In the genomic region with DNA sequence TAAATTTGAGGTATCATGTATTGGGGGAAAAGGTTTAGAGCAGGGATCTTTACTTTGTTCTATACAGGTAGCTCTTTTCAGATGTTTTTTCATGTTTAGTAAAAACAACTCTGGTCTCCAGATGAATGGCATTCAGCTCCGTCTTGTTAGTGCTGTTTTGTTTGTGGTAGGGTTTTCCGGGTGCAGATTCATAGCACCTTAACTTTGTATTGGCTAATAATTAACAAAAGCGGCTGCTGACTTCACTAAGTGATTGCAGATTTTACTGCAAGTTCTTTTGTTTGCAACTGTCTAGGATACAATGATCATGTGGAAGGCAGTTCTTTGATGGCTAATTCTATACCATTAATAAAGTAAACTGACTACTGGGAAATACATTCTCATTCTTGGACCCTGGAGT, we compare ENCODE assay signal across 1 cellular context.
TF ChIP-seq lines count a peak whose summit lies in the region.

No MANE protein-coding gene starts in this region.

TF ChIP-seq in HepG2, 621 proteins besides CTCF, POLR2A, EP300 and RAD21:
- TF ChIP-seq ZMYM3 (CRISPR knock-in tag; IDR thresholded peaks at IDR 0.05) (no peak), ZBTB38 (CRISPR knock-in tag; IDR thresholded peaks at IDR 0.05) (no peak), SRSF4 (IDR thresholded peaks at IDR 0.05; ENCODE audit: low read depth, low read length, poor library complexity, severe bottlenecking) (no peak), ZNF839 (CRISPR knock-in tag; IDR thresholded peaks at IDR 0.05; ENCODE audit: borderline replicate concordance) (no peak), MEIS2 (CRISPR knock-in tag; IDR thresholded peaks at IDR 0.05) (no peak), ZFP1 (CRISPR knock-in tag; IDR thresholded peaks at IDR 0.05) (no peak), HOXA7 (CRISPR knock-in tag; IDR thresholded peaks at IDR 0.05) (no peak)
- TF ChIP-seq, protein P1, sequence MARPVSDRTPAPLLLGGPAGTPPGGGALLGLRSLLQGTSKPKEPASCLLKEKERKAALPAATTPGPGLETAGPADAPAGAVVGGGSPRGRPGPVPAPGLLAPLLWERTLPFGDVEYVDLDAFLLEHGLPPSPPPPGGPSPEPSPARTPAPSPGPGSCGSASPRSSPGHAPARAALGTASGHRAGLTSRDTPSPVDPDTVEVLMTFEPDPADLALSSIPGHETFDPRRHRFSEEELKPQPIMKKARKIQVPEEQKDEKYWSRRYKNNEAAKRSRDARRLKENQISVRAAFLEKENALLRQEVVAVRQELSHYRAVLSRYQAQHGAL (CRISPR knock-in tag; IDR thresholded peaks at IDR 0.05; ENCODE audit: not compliant biosample characterization) = no peak
- TF ChIP-seq, protein P2, sequence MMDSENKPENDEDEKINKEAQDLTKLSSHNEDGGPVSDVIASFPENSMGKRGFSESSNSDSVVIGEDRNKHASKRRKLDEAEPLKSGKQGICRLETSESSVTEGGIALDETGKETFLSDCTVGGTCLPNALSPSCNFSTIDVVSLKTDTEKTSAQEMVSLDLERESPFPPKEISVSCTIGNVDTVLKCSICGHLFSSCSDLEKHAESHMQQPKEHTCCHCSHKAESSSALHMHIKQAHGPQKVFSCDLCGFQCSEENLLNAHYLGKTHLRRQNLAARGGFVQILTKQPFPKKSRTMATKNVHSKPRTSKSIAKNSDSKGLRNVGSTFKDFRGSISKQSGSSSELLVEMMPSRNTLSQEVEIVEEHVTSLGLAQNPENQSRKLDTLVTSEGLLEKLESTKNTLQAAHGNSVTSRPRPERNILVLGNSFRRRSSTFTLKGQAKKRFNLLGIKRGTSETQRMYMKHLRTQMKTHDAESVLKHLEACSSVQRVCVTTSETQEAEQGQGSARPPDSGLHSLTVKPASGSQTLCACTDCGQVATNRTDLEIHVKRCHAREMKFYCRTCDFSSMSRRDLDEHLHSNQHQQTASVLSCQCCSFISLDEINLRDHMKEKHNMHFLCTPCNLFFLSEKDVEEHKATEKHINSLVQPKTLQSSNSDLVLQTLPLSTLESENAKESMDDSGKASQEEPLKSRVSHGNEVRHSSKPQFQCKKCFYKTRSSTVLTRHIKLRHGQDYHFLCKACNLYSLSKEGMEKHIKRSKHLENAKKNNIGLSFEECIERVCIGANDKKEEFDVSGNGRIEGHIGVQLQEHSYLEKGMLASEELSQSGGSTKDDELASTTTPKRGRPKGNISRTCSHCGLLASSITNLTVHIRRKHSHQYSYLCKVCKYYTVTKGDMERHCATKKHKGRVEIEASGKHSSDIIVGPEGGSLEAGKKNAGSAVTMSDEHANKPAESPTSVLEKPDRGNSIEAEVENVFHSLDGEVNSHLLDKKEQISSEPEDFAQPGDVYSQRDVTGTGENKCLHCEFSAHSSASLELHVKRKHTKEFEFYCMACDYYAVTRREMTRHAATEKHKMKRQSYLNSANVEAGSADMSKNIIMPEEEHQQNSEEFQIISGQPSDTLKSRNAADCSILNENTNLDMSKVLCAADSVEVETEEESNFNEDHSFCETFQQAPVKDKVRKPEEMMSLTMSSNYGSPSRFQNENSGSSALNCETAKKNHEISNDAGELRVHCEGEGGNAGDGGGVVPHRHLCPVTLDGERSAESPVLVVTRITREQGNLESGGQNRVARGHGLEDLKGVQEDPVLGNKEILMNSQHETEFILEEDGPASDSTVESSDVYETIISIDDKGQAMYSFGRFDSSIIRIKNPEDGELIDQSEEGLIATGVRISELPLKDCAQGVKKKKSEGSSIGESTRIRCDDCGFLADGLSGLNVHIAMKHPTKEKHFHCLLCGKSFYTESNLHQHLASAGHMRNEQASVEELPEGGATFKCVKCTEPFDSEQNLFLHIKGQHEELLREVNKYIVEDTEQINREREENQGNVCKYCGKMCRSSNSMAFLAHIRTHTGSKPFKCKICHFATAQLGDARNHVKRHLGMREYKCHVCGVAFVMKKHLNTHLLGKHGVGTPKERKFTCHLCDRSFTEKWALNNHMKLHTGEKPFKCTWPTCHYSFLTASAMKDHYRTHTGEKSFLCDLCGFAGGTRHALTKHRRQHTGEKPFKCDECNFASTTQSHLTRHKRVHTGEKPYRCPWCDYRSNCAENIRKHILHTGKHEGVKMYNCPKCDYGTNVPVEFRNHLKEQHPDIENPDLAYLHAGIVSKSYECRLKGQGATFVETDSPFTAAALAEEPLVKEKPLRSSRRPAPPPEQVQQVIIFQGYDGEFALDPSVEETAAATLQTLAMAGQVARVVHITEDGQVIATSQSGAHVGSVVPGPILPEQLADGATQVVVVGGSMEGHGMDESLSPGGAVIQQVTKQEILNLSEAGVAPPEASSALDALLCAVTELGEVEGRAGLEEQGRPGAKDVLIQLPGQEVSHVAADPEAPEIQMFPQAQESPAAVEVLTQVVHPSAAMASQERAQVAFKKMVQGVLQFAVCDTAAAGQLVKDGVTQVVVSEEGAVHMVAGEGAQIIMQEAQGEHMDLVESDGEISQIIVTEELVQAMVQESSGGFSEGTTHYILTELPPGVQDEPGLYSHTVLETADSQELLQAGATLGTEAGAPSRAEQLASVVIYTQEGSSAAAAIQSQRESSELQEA (CRISPR knock-in tag; IDR thresholded peaks at IDR 0.05; ENCODE audit: not compliant biosample characterization) = no peak
- TF ChIP-seq, protein P3, sequence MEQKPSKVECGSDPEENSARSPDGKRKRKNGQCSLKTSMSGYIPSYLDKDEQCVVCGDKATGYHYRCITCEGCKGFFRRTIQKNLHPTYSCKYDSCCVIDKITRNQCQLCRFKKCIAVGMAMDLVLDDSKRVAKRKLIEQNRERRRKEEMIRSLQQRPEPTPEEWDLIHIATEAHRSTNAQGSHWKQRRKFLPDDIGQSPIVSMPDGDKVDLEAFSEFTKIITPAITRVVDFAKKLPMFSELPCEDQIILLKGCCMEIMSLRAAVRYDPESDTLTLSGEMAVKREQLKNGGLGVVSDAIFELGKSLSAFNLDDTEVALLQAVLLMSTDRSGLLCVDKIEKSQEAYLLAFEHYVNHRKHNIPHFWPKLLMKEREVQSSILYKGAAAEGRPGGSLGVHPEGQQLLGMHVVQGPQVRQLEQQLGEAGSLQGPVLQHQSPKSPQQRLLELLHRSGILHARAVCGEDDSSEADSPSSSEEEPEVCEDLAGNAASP (CRISPR knock-in tag; IDR thresholded peaks at IDR 0.05; ENCODE audit: borderline replicate concordance) = no peak
